ENCODE assay signal across 16 cellular contexts in genomic region chrX:28787206-28787605, GRCh38.
DNase-seq lines count a peak whose midpoint lies in the region; ATAC-seq and TF ChIP-seq lines count a peak whose summit lies in the region.
"Had no signal": no experiment of that assay in that cellular context is flagged by ENCODE, and none has a peak within 500 bp of the region (broad histone marks: within the 10 kb centered on the region; RNA-seq: fewer than 3 reads in every experiment).

No MANE protein-coding gene starts in this region.

- no peak for TF ChIP-seq POLR2A in breast epithelium (IDR thresholded peaks at IDR 0.05)

- no peak overlapping the region for H3K27ac ChIP-seq in breast epithelium
- no peak overlapping the region for H3K27ac ChIP-seq in CD8-positive, alpha-beta memory T cell (ENCODE audit: low read depth, low read length)
- H3K27ac ChIP-seq: colonic mucosa, SJSA1 had no signal

- no peak overlapping the region for H3K27ac Mint-ChIP-seq in MCF 10A (ENCODE audit: low read depth, unreplicated experiment)
- H3K27ac Mint-ChIP-seq in CD8-positive, alpha-beta memory T cell: no peak overlapping the region
- no peak overlapping the region for H3K27ac Mint-ChIP-seq in natural killer cell treated with Interleukin-12 subunit alpha and Interleukin-12 subunit beta and Interleukin-15 and Interleukin-18, amount 100 ng/mL, for 72 hours
- H3K27ac Mint-ChIP-seq in activated CD4-positive, alpha-beta memory T cell treated with anti-CD3 and anti-CD28 coated beads, Interleukin-2, amount 10 ng/mL, durations not matched to agents 7 days and 5 days: no peak overlapping the region

- H3K36me3 ChIP-seq in breast epithelium: no peaks in the 10 kb centered on the region
- no peaks in the 10 kb centered on the region for H3K36me3 ChIP-seq in CD8-positive, alpha-beta memory T cell (ENCODE audit: insufficient read depth, low read length)
- H3K36me3 ChIP-seq: colonic mucosa, SJSA1 had no signal

- H3K4me1 Mint-ChIP-seq in MCF 10A (ENCODE audit: insufficient read depth, unreplicated experiment): peaks cover 4% of the 10 kb centered on the region
- H3K4me1 Mint-ChIP-seq in CD8-positive, alpha-beta memory T cell: no peaks in the 10 kb centered on the region
- no peaks in the 10 kb centered on the region for H3K4me1 Mint-ChIP-seq in natural killer cell treated with Interleukin-12 subunit alpha and Interleukin-12 subunit beta and Interleukin-15 and Interleukin-18, amount 100 ng/mL, for 72 hours (ENCODE audit: low read depth in 2 of 2)
- H3K4me1 Mint-ChIP-seq in activated CD4-positive, alpha-beta memory T cell treated with anti-CD3 and anti-CD28 coated beads, Interleukin-2, amount 10 ng/mL, durations not matched to agents 7 days and 5 days: no peaks in the 10 kb centered on the region

- no TSS peak for BruUV-seq in MCF 10A (replicated peaks; lab: Mats Ljungman, UMichigan)

- H3K27me3 Mint-ChIP-seq in MCF 10A (ENCODE audit: insufficient read depth, unreplicated experiment): peaks cover 14% of the 10 kb centered on the region
- peaks cover 0 to 5% of the 10 kb centered on the region in 2 donors for H3K27me3 Mint-ChIP-seq in CD8-positive, alpha-beta memory T cell
- H3K27me3 Mint-ChIP-seq in natural killer cell treated with Interleukin-12 subunit alpha and Interleukin-12 subunit beta and Interleukin-15 and Interleukin-18, amount 100 ng/mL, for 72 hours: no peaks in the 10 kb centered on the region
- H3K27me3 Mint-ChIP-seq in activated CD4-positive, alpha-beta memory T cell treated with anti-CD3 and anti-CD28 coated beads, Interleukin-2, amount 10 ng/mL, durations not matched to agents 7 days and 5 days: no peaks in the 10 kb centered on the region

- H3K9me3 Mint-ChIP-seq in MCF 10A (ENCODE audit: unreplicated experiment): peaks cover 8% of the 10 kb centered on the region
- peaks cover 4 to 9% (median 6%) of the 10 kb centered on the region in 5 donors for H3K9me3 Mint-ChIP-seq in CD8-positive, alpha-beta memory T cell
- peaks cover 8% of the 10 kb centered on the region for H3K9me3 Mint-ChIP-seq in natural killer cell treated with Interleukin-12 subunit alpha and Interleukin-12 subunit beta and Interleukin-15 and Interleukin-18, amount 100 ng/mL, for 72 hours
- H3K9me3 Mint-ChIP-seq in activated CD4-positive, alpha-beta memory T cell treated with anti-CD3 and anti-CD28 coated beads, Interleukin-2, amount 10 ng/mL, durations not matched to agents 7 days and 5 days: no peaks in the 10 kb centered on the region

- TF ChIP-seq CTCF in MCF 10A (IDR thresholded peaks at IDR 0.05; ENCODE audit: unreplicated experiment) (no peak), breast epithelium (IDR thresholded peaks at IDR 0.05) (no peak), fibroblast of the aortic adventitia (IDR thresholded peaks at IDR 0.05; ENCODE audit: insufficient read depth, low read length) (no peak)

- DNase-seq in MCF 10A (ENCODE audit: unreplicated experiment) (peak; percentile 75), breast epithelium (ENCODE audit: low spot score in 2 of 2) (no peak), amniotic epithelial cell (ENCODE audit: low read depth) (peak; percentile 84), fibroblast of the aortic adventitia (ENCODE audit: low read depth) (peak; percentile 40), OCI-M2 (lab: John Stamatoyannopoulos, UW; ENCODE audit: unreplicated experiment) (no peak)
- DNase-seq in CD8-positive, alpha-beta memory T cell: no peak
- DNase-seq in natural killer cell treated with Interleukin-12 subunit alpha and Interleukin-12 subunit beta and Interleukin-15 and Interleukin-18, amount 100 ng/mL, for 72 hours (ENCODE audit: low spot score): no peak
- DNase-seq in activated CD4-positive, alpha-beta memory T cell treated with anti-CD3 and anti-CD28 coated beads, Interleukin-2, amount 10 ng/mL, durations not matched to agents 7 days and 5 days: no peak
- DNase-seq: activated naive CD4-positive, alpha-beta T cell treated with anti-CD3 and anti-CD28 coated beads, Interleukin-2, amount 50 U/mL, for 16 hours; colonic mucosa; DMS 273 treated with DMSO at 0.1 percent for 48 hours; islet precursor cell; Kasumi-1; NCI-H2029; stimulated activated CD4-positive, alpha-beta T cell treated with anti-CD3 and anti-CD28 coated beads, Interleukin-15, amount 100 ng/mL, for 24 hours had no signal

- no peaks in the 10 kb centered on the region for H3K4me1 ChIP-seq in breast epithelium
- H3K4me1 ChIP-seq in CD8-positive, alpha-beta memory T cell (ENCODE audit: insufficient read depth, low read length): no peaks in the 10 kb centered on the region
- H3K4me1 ChIP-seq: colonic mucosa, SJSA1 had no signal

- ATAC-seq in natural killer cell treated with Interleukin-12 subunit alpha and Interleukin-12 subunit beta and Interleukin-15 and Interleukin-18, amount 100 ng/mL, for 72 hours: no peak

- POLR2A ChIA-PET in MCF 10A (lab: Yijun Ruan, JAX): no interaction called here
- POLR2A ChIA-PET in CD8-positive, alpha-beta memory T cell (lab: Charles Lee): no interaction called here
- POLR2A ChIA-PET in activated CD4-positive, alpha-beta memory T cell treated with anti-CD3 and anti-CD28 coated beads, Interleukin-2, amount 10 ng/mL, durations not matched to agents 7 days and 5 days (lab: Charles Lee): no interaction called here

- CTCF ChIA-PET in MCF 10A (lab: Yijun Ruan, JAX): interaction anchor here (0.7 kb wide), 1 partner anchor 200 kb away, joined by 3 read pairs; no protein-coding TSS in a partner anchor
- CTCF ChIA-PET in CD8-positive, alpha-beta memory T cell (lab: Charles Lee): no interaction called here
- CTCF ChIA-PET in activated CD4-positive, alpha-beta memory T cell treated with anti-CD3 and anti-CD28 coated beads, Interleukin-2, amount 10 ng/mL, durations not matched to agents 7 days and 5 days (lab: Charles Lee): no interaction called here

- no peak overlapping the region for H3K4me3 ChIP-seq in breast epithelium
- H3K4me3 ChIP-seq in fibroblast of the aortic adventitia (ENCODE audit: low read depth, low read length): no peak overlapping the region
- H3K4me3 ChIP-seq in CD8-positive, alpha-beta memory T cell (ENCODE audit: low read length): no peak overlapping the region
- H3K4me3 ChIP-seq: colonic mucosa, SJSA1 had no signal

- H3K4me3 Mint-ChIP-seq in MCF 10A (ENCODE audit: unreplicated experiment): no peak overlapping the region
- H3K4me3 Mint-ChIP-seq in CD8-positive, alpha-beta memory T cell: no peak overlapping the region
- H3K4me3 Mint-ChIP-seq in natural killer cell treated with Interleukin-12 subunit alpha and Interleukin-12 subunit beta and Interleukin-15 and Interleukin-18, amount 100 ng/mL, for 72 hours: no peak overlapping the region
- H3K4me3 Mint-ChIP-seq in activated CD4-positive, alpha-beta memory T cell treated with anti-CD3 and anti-CD28 coated beads, Interleukin-2, amount 10 ng/mL, durations not matched to agents 7 days and 5 days: no peak overlapping the region

- peaks cover 0 to 11% of the 10 kb centered on the region in 2 donors for H3K27me3 ChIP-seq in breast epithelium
- H3K27me3 ChIP-seq in CD8-positive, alpha-beta memory T cell (ENCODE audit: insufficient read depth, low read length, poor library complexity, severe bottlenecking): no peaks in the 10 kb centered on the region
- H3K27me3 ChIP-seq: colonic mucosa, SJSA1 had no signal

- intact Hi-C loops in MCF 10A (cut with micrococcal nuclease): no loop called here
- intact Hi-C loops in breast epithelium (cut with DNase I; ENCODE audit: low total_unique reads): no loop called here

- H3K36me3 Mint-ChIP-seq in MCF 10A (ENCODE audit: insufficient read depth, unreplicated experiment): peaks cover 6% of the 10 kb centered on the region
- no peaks in the 10 kb centered on the region for H3K36me3 Mint-ChIP-seq in CD8-positive, alpha-beta memory T cell
- peaks cover 4% of the 10 kb centered on the region for H3K36me3 Mint-ChIP-seq in natural killer cell treated with Interleukin-12 subunit alpha and Interleukin-12 subunit beta and Interleukin-15 and Interleukin-18, amount 100 ng/mL, for 72 hours
- no peaks in the 10 kb centered on the region for H3K36me3 Mint-ChIP-seq in activated CD4-positive, alpha-beta memory T cell treated with anti-CD3 and anti-CD28 coated beads, Interleukin-2, amount 10 ng/mL, durations not matched to agents 7 days and 5 days (ENCODE audit: low read depth)

- H3K9me3 ChIP-seq in breast epithelium: no peaks in the 10 kb centered on the region
- H3K9me3 ChIP-seq in CD8-positive, alpha-beta memory T cell (ENCODE audit: low read length): no peaks in the 10 kb centered on the region
- H3K9me3 ChIP-seq: colonic mucosa, SJSA1 had no signal

Comparison
In these comparisons a context has a peak if more than half of its experiments do, and no peak if none do; other contexts are left out.
1. DNase-seq: peak in MCF 10A (single experiment), amniotic epithelial cell (single experiment) and fibroblast of the aortic adventitia (single experiment); none in breast epithelium (0 of 2), OCI-M2 (single experiment), CD8-positive, alpha-beta memory T cell (0 of 5), natural killer cell treated with Interleukin-12 subunit alpha and Interleukin-12 subunit beta and Interleukin-15 and Interleukin-18, amount 100 ng/mL, for 72 hours (single experiment) and activated CD4-positive, alpha-beta memory T cell treated with anti-CD3 and anti-CD28 coated beads, Interleukin-2, amount 10 ng/mL, durations not matched to agents 7 days and 5 days (single experiment).